ENCODE assay signal across 22 cellular contexts in genomic region chr4:67907650-67908049, GRCh38. TPM values are rescaled to one million over a fixed set of nuclear protein-coding genes. Genes with fewer than 3 reads are reported as not detected.
"Had no signal": no experiment of that assay in that cellular context is flagged by ENCODE, and none has a peak within 500 bp of the region (broad histone marks: within the 10 kb centered on the region; RNA-seq: fewer than 3 reads in every experiment).

No MANE protein-coding gene starts in this region.

- H3K36me3 ChIP-seq: SJSA1 had no signal

- H3K4me1 ChIP-seq: SJSA1 had no signal

- DNase-seq: Kasumi-1, MV-4-11, NCI-H1048, NCI-H1105, NCI-H1417, NCI-H1436 treated with DMSO at 0.1 percent for 48 hours, NCI-H1694, NCI-H187 treated with DMSO at 0.1 percent for 48 hours, NCI-H2029 treated with DMSO at 0.1 percent for 48 hours, NCI-H2171 treated with DMSO at 0.1 percent for 48 hours, NCI-H524, NCI-H69, NCI-H774, Right ventricle myocardium superior, RPMI8226, SIG-M5 had no signal

- H3K4me3 ChIP-seq: SJSA1, SK-N-MC had no signal

- H3K9ac ChIP-seq: KMS-11 had no signal

- H3K4me2 ChIP-seq: KMS-11 had no signal

- H3K9me3 ChIP-seq: SJSA1 had no signal

- H3K27ac ChIP-seq: KMS-11, SJSA1, SK-N-MC had no signal

RNA-seq across cellular contexts. Expression of gene TMPRSS11D, which starts 23.8 kb away (rescaled TPM):
- total RNA-seq: HT-29, M059J, NCI-H460, Right ventricle myocardium superior, SJSA1 had no signal

RNA-seq across cellular contexts. Expression of gene TMPRSS11A, which starts 55.6 kb away (rescaled TPM):
- total RNA-seq: HT-29, M059J, NCI-H460, Right ventricle myocardium superior, SJSA1 had no signal
